Comparison of ENCODE assay signal across 11 cellular contexts in genomic region chr6:106167105-106167814, GRCh38.
A peak's percentile ranks its signal among the peaks of the same experiment; 100 is the strongest.
DNase-seq lines count a peak whose midpoint lies in the region; ATAC-seq lines count a peak whose summit lies in the region.
"Had no signal": no experiment of that assay in that cellular context is flagged by ENCODE, and none has a peak within 500 bp of the region (broad histone marks: within the 10 kb centered on the region; RNA-seq: fewer than 3 reads in every experiment).

No MANE protein-coding gene starts in this region.

- no peak overlapping the region for H2BK5ac ChIP-seq in neuronal stem cell (ENCODE audit: low read length)

- peaks cover 2 to 6% of the 10 kb centered on the region in 2 donors for H3K36me3 Mint-ChIP-seq in activated T-cell treated with anti-CD3 and anti-CD28 coated beads, Interleukin-2, amount 50 U/mL, for 72 hours (ENCODE audit: insufficient read depth in 2 of 2)
- H3K36me3 Mint-ChIP-seq: brain had no signal

- H4K8ac ChIP-seq in neuronal stem cell (ENCODE audit: low read depth, low read length): no peak overlapping the region

- H3K4ac ChIP-seq in neuronal stem cell (ENCODE audit: low read length): no peak overlapping the region

- H2BK12ac ChIP-seq in neuronal stem cell (ENCODE audit: low read length): no peak overlapping the region

- H3K4me3 ChIP-seq in HUES64 (ENCODE audit: low read length) (peak overlapping the region; percentile 17; the same call in 1 of the 2 replicates), neuronal stem cell (ENCODE audit: low read length in 2 of 2) (no peak overlapping the region)

- H4K91ac ChIP-seq in neuronal stem cell (ENCODE audit: low read depth, low read length, poor library complexity): no peak overlapping the region

- no peak overlapping the region for H3K4me2 ChIP-seq in neuronal stem cell (ENCODE audit: insufficient read depth, low read length, poor library complexity, severe bottlenecking)

- H3K79me1 ChIP-seq in neuronal stem cell (ENCODE audit: low read depth, low read length): no peaks in the 10 kb centered on the region

- DNase-seq in activated T-cell treated with anti-CD3 and anti-CD28 coated beads, Interleukin-2, amount 50 U/mL, for 72 hours: no peak
- DNase-seq in activated T-cell treated with anti-CD3 and anti-CD28 coated beads for 4 hours (no peak), neuronal stem cell (ENCODE audit: low spot score) (peak; percentile 15), NCI-H2029 treated with DMSO at 0.1 percent for 48 hours (lab: John Stamatoyannopoulos, UW) (no peak), NCI-H1436 treated with DMSO at 0.1 percent for 48 hours (lab: John Stamatoyannopoulos, UW) (no peak), activated gamma-delta T cell treated with Interleukin-2 at 50 U/mL for 16 hours (no peak)
- DNase-seq: NCI-H1694 treated with DMSO at 0.1 percent for 48 hours had no signal

- peaks cover 79% of the 10 kb centered on the region for H3K4me1 Mint-ChIP-seq in activated T-cell treated with anti-CD3 and anti-CD28 coated beads, Interleukin-2, amount 50 U/mL, for 72 hours (ENCODE audit: low read depth)

- no peak overlapping the region for H3K18ac ChIP-seq in neuronal stem cell (ENCODE audit: low read length)

- peak overlapping the region; percentile 25 to 80 for H3K4me3 Mint-ChIP-seq in activated T-cell treated with anti-CD3 and anti-CD28 coated beads, Interleukin-2, amount 50 U/mL, for 72 hours
- H3K4me3 Mint-ChIP-seq: brain had no signal

- no peak overlapping the region for H2AK5ac ChIP-seq in neuronal stem cell (ENCODE audit: low read depth, low read length)

- peaks cover 1 to 2% of the 10 kb centered on the region in 2 donors for H3K9me3 Mint-ChIP-seq in activated T-cell treated with anti-CD3 and anti-CD28 coated beads, Interleukin-2, amount 50 U/mL, for 72 hours
- H3K9me3 Mint-ChIP-seq: brain had no signal

- H2AFZ ChIP-seq in neuronal stem cell (ENCODE audit: low read length): no peak overlapping the region

- H3K9ac ChIP-seq in HUES64 (ENCODE audit: low read depth, low read length): no peak overlapping the region; the same call in 1 of the 2 replicates
- H3K9ac ChIP-seq in neuronal stem cell (ENCODE audit: low read depth, low read length, poor library complexity): no peak overlapping the region

- no peak for ATAC-seq in activated T-cell treated with anti-CD3 and anti-CD28 coated beads, Interleukin-2, amount 50 U/mL, for 72 hours (replicated peaks in 1 of 2)
- peak; percentile 49 for ATAC-seq in HG02678 (IDR thresholded peaks at IDR 0.05; ENCODE audit: unreplicated experiment)

- H3K27me3 ChIP-seq in HUES64 (ENCODE audit: insufficient read depth, low read length): no peaks in the 10 kb centered on the region; the same call in 1 of the 2 replicates
- H3K27me3 ChIP-seq in neuronal stem cell (ENCODE audit: control insufficient read depth in 3 of 3, insufficient read depth in 3 of 3, low read depth in 1 of 3, low read length in 3 of 3): peaks cover 0 to 46% (median 0%) of the 10 kb centered on the region in 3 experiments
- H3K27me3 ChIP-seq: gastrocnemius medialis had no signal

- no peaks in the 10 kb centered on the region for H3K27me3 Mint-ChIP-seq in activated T-cell treated with anti-CD3 and anti-CD28 coated beads, Interleukin-2, amount 50 U/mL, for 72 hours (ENCODE audit: low read depth)

- H2BK15ac ChIP-seq in neuronal stem cell (ENCODE audit: low read length): no peak overlapping the region

- H3K27ac ChIP-seq in HUES64 (ENCODE audit: low read depth, low read length) (peak overlapping the region; percentile 74), neuronal stem cell (replicated peaks; ENCODE audit: low read length) (no peak overlapping the region)
- H3K27ac ChIP-seq: gastrocnemius medialis had no signal

- no peaks in the 10 kb centered on the region for H3K36me3 ChIP-seq in HUES64 (ENCODE audit: insufficient read depth, low read length)
- H3K36me3 ChIP-seq in neuronal stem cell (replicated peaks in 1 of 2; ENCODE audit: control insufficient read depth in 2 of 2, insufficient read depth in 2 of 2, low read length in 2 of 2): no peaks in the 10 kb centered on the region
- H3K36me3 ChIP-seq: gastrocnemius medialis had no signal

- no peak overlapping the region for H3K23ac ChIP-seq in neuronal stem cell (ENCODE audit: low read depth, low read length, poor library complexity)

- no peak overlapping the region for H2BK120ac ChIP-seq in neuronal stem cell (ENCODE audit: low read depth, low read length)

- peak overlapping the region; percentile 79 for H3K27ac Mint-ChIP-seq in activated T-cell treated with anti-CD3 and anti-CD28 coated beads, Interleukin-2, amount 50 U/mL, for 72 hours

- H3K9me3 ChIP-seq in HUES64 (ENCODE audit: insufficient read depth, low read depth, low read length) (no peaks in the 10 kb centered on the region), neuronal stem cell (replicated peaks in 1 of 2; ENCODE audit: control insufficient read depth in 2 of 2, insufficient read depth in 1 of 2, low read depth in 1 of 2, low read length in 2 of 2) (no peaks in the 10 kb centered on the region)
- H3K9me3 ChIP-seq: gastrocnemius medialis had no signal

- H3K14ac ChIP-seq in neuronal stem cell (ENCODE audit: low read length): no peak overlapping the region

- peaks cover 25% of the 10 kb centered on the region for H3K4me1 ChIP-seq in HUES64 (ENCODE audit: insufficient read depth, low read length)
- peaks cover 11 to 20% of the 10 kb centered on the region in 2 donors for H3K4me1 ChIP-seq in neuronal stem cell (ENCODE audit: control insufficient read depth in 2 of 2, insufficient read depth in 1 of 2, low read depth in 1 of 2, low read length in 2 of 2)
- H3K4me1 ChIP-seq: gastrocnemius medialis had no signal

- 63% methylated on average over 6 of the region's 6 CpGs for WGBS in HUES64
- no CpG with 5 or more reads among the region's 6 CpGs for WGBS in neuronal stem cell (ENCODE audit: extremely low coverage in 2 of 2, insufficient read length in 2 of 2, insufficient replicate concordance in 1 of 2), 2 donors
